In the genomic region with DNA sequence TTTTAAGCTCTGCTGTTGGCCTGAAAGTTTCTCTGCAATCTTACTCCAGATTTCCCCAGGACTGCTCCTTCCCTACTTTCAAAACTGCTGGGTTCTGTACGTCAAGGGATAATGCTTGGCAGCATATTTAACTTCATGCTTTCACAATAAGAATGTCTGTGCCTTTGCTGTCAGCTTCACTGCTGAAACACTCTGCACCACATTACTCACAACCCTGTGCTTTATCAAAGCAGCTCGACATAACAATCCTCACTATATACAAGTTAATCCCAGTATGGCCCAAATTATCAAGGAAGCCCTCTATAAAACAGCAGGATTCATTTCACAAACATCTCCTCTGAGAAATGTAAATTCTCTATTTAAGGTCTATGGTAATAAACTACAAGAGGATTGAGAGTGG, we compare ENCODE assay signal across 17 cellular contexts. TPM values are rescaled to one million over a fixed set of nuclear protein-coding genes. Genes with fewer than 3 reads are reported as not detected.
DNase-seq lines count a peak whose midpoint lies in the region; ATAC-seq, FAIRE-seq and TF ChIP-seq lines count a peak whose summit lies in the region.
"Had no signal": no experiment of that assay in that cellular context is flagged by ENCODE, and none has a peak within 500 bp of the region (broad histone marks: within the 10 kb centered on the region; RNA-seq: fewer than 3 reads in every experiment).

No MANE protein-coding gene starts in this region.

- H2AFZ ChIP-seq in osteoblast (ENCODE audit: low read length) = no peak overlapping the region

- DNase-seq in AG08395 (ENCODE audit: low spot score) = peak; percentile 72
- peak; percentile 34 for DNase-seq in SK-MEL-5 (ENCODE audit: low read depth, low spot score)
- peak; percentile 97 for DNase-seq in fibroblast of the aortic adventitia (ENCODE audit: low read depth)
- DNase-seq in osteoblast (ENCODE audit: insufficient read length, low spot score, missing footprints) = peak; percentile 95
- no peak for DNase-seq in NCI-H2029 treated with DMSO at 0.1 percent for 48 hours (lab: John Stamatoyannopoulos, UW)
- no peak for DNase-seq in HTR-8/SVneo (ENCODE audit: insufficient read length, low spot score)
- DNase-seq in stimulated activated effector memory CD8-positive, alpha-beta T cell treated with anti-CD3 and anti-CD28 coated beads, Interleukin-12 subunit alpha, Interleukin-12 subunit beta, amount 100 ng/mL, for 72 hours (ENCODE audit: low spot score in 2 of 2) = no peak
- DNase-seq: activated T-cell treated with anti-CD3 and anti-CD28 coated beads, Interleukin-2, amount 50 U/mL, for 4 hours; colonic mucosa; H7; hypothalamus; midbrain; NCI-H2171 treated with DMSO at 0.1 percent for 48 hours had no signal

- H3K27ac Mint-ChIP-seq in stimulated activated effector memory CD8-positive, alpha-beta T cell treated with anti-CD3 and anti-CD28 coated beads, Interleukin-12 subunit alpha, Interleukin-12 subunit beta, amount 100 ng/mL, for 72 hours = no peak overlapping the region
- H3K27ac Mint-ChIP-seq: stimulated activated memory B cell treated with anti-CD40 and anti-IgM and Interleukin-4, amounts not matched to agents 10 μg/mL and 1 μg/mL and 100 μg/mL, for 72 hours had no signal

- H3K9me3 Mint-ChIP-seq in stimulated activated effector memory CD8-positive, alpha-beta T cell treated with anti-CD3 and anti-CD28 coated beads, Interleukin-12 subunit alpha, Interleukin-12 subunit beta, amount 100 ng/mL, for 72 hours = no peaks in the 10 kb centered on the region
- H3K9me3 Mint-ChIP-seq: activated T-cell treated with anti-CD3 and anti-CD28 coated beads, Interleukin-2, amount 50 U/mL, for 4 hours; stimulated activated memory B cell treated with anti-CD40 and anti-IgM and Interleukin-4, amounts not matched to agents 10 μg/mL and 1 μg/mL and 100 μg/mL, for 72 hours had no signal

- H3K4me3 ChIP-seq in fibroblast of the aortic adventitia (ENCODE audit: low read depth, low read length) = no peak overlapping the region
- no peak overlapping the region for H3K4me3 ChIP-seq in osteoblast (ENCODE audit: insufficient read depth, low read length)
- H3K4me3 ChIP-seq: colonic mucosa had no signal

- in situ Hi-C loops in SK-MEL-5 (cut with HindIII; ENCODE audit: low pct_unique_long_range_greater_than_20kb, low sequenced_read_pairs) = no loop called here

- no peak for TF ChIP-seq CTCF in fibroblast of the aortic adventitia (IDR thresholded peaks at IDR 0.05; ENCODE audit: insufficient read depth, low read length)
- no peak for TF ChIP-seq CTCF in osteoblast (IDR thresholded peaks at IDR 0.05; ENCODE audit: extremely low read depth, low read depth, low read length)

- H3K4me1 Mint-ChIP-seq in stimulated activated effector memory CD8-positive, alpha-beta T cell treated with anti-CD3 and anti-CD28 coated beads, Interleukin-12 subunit alpha, Interleukin-12 subunit beta, amount 100 ng/mL, for 72 hours = peaks cover 21% of the 10 kb centered on the region

- H3K36me3 Mint-ChIP-seq in stimulated activated effector memory CD8-positive, alpha-beta T cell treated with anti-CD3 and anti-CD28 coated beads, Interleukin-12 subunit alpha, Interleukin-12 subunit beta, amount 100 ng/mL, for 72 hours = peaks cover 15% of the 10 kb centered on the region
- H3K36me3 Mint-ChIP-seq: stimulated activated memory B cell treated with anti-CD40 and anti-IgM and Interleukin-4, amounts not matched to agents 10 μg/mL and 1 μg/mL and 100 μg/mL, for 72 hours had no signal

- H3K9me3 ChIP-seq in osteoblast (ENCODE audit: low read depth, low read length) = no peaks in the 10 kb centered on the region
- H3K9me3 ChIP-seq: colonic mucosa had no signal

- peaks cover 97% of the 10 kb centered on the region for H3K79me2 ChIP-seq in osteoblast (ENCODE audit: insufficient read depth, low read length)

- H3K4me1 ChIP-seq in osteoblast (ENCODE audit: insufficient read depth, low read length) = peaks cover 34% of the 10 kb centered on the region
- H3K4me1 ChIP-seq: colonic mucosa had no signal

- TF ChIP-seq POLR2A in GM18505 (IDR thresholded peaks at IDR 0.05; ENCODE audit: borderline replicate concordance, extremely low read depth, insufficient read depth, insufficient read length) = no peak

- peak overlapping the region; percentile 57 for H3K27ac ChIP-seq in osteoblast (ENCODE audit: low read depth, low read length)
- H3K27ac ChIP-seq: C4-2B, colonic mucosa, KMS-11 had no signal

- no peak overlapping the region for H3K4me3 Mint-ChIP-seq in stimulated activated effector memory CD8-positive, alpha-beta T cell treated with anti-CD3 and anti-CD28 coated beads, Interleukin-12 subunit alpha, Interleukin-12 subunit beta, amount 100 ng/mL, for 72 hours
- H3K4me3 Mint-ChIP-seq: activated T-cell treated with anti-CD3 and anti-CD28 coated beads, Interleukin-2, amount 50 U/mL, for 4 hours; stimulated activated memory B cell treated with anti-CD40 and anti-IgM and Interleukin-4, amounts not matched to agents 10 μg/mL and 1 μg/mL and 100 μg/mL, for 72 hours had no signal

- peak overlapping the region; percentile 34 for H3K4me2 ChIP-seq in osteoblast (ENCODE audit: insufficient read depth, low read length)
- H3K4me2 ChIP-seq: KMS-11 had no signal

- H3K27me3 ChIP-seq in osteoblast (ENCODE audit: insufficient read depth, low read length) = no peaks in the 10 kb centered on the region
- H3K27me3 ChIP-seq: colonic mucosa had no signal

- no peak for FAIRE-seq in HTR-8/SVneo (lab: Jason Lieb, UNC)

- peaks cover 48% of the 10 kb centered on the region for H3K36me3 ChIP-seq in osteoblast (ENCODE audit: insufficient read depth, low read length)
- H3K36me3 ChIP-seq: colonic mucosa had no signal

- ATAC-seq in GM18505 (IDR thresholded peaks at IDR 0.05; ENCODE audit: unreplicated experiment) = no peak
- no peak for ATAC-seq in stimulated activated effector memory CD8-positive, alpha-beta T cell treated with anti-CD3 and anti-CD28 coated beads, Interleukin-12 subunit alpha, Interleukin-12 subunit beta, amount 100 ng/mL, for 72 hours
- ATAC-seq: activated T-cell treated with anti-CD3 and anti-CD28 coated beads, Interleukin-2, amount 50 U/mL, for 4 hours; stimulated activated memory B cell treated with anti-CD40 and anti-IgM and Interleukin-4, amounts not matched to agents 10 μg/mL and 1 μg/mL and 100 μg/mL, for 72 hours had no signal

- H4K20me1 ChIP-seq in osteoblast (ENCODE audit: insufficient read depth, low read length) = peaks cover 89% of the 10 kb centered on the region

RNA-seq across cellular contexts. Expression of gene LATS2, which starts 17.5 kb away (rescaled TPM):
- 12.9 and 13.0 TPM in 2 replicates for total RNA-seq in SK-MEL-5 (2014; rRNA removed; shearing (Covaris generic))
- polyA plus RNA-seq in SK-MEL-5 (2015; cell fraction: cytosol; rRNA removed) = 29.4 and 43.9 TPM in 2 replicates
- 18.2 and 23.6 TPM in 2 replicates for polyA plus RNA-seq in SK-MEL-5 (2015; cell fraction: nucleus; rRNA removed)
- total RNA-seq in fibroblast of the aortic adventitia (ENCODE audit: low replicate concordance) (19.3 and 24.5 TPM in 2 replicates), osteoblast (22.1 and 24.2 TPM in 2 replicates)

Comparison
In these comparisons a context has a peak if more than half of its experiments do, and no peak if none do; other contexts are left out.
1. DNase-seq: peak in AG08395 (single experiment), SK-MEL-5 (single experiment), fibroblast of the aortic adventitia (single experiment) and osteoblast (single experiment); none in NCI-H2029 treated with DMSO at 0.1 percent for 48 hours (single experiment), HTR-8/SVneo (single experiment) and stimulated activated effector memory CD8-positive, alpha-beta T cell treated with anti-CD3 and anti-CD28 coated beads, Interleukin-12 subunit alpha, Interleukin-12 subunit beta, amount 100 ng/mL, for 72 hours (0 of 2).